Comparison of ENCODE assay signal across 9 cellular contexts in genomic region chr3:48551651-48552050, GRCh38. TPM values are rescaled to one million over a fixed set of nuclear protein-coding genes. Genes with fewer than 3 reads are reported as not detected.
"Had no signal": no experiment of that assay in that cellular context is flagged by ENCODE, and none has a peak within 500 bp of the region (broad histone marks: within the 10 kb centered on the region; RNA-seq: fewer than 3 reads in every experiment).

No MANE protein-coding gene starts in this region.

RNA-seq across cellular contexts. Expression of gene UCN2, which starts 11.9 kb away (rescaled TPM):
- total RNA-seq: lung microvascular endothelial cell, mucosa of gallbladder, occipital lobe, right cardiac atrium, sciatic nerve, subcutaneous adipose tissue, upper lobe of left lung had no signal
- polyA plus RNA-seq: immature natural killer cell; naive thymus-derived CD8-positive, alpha-beta T cell had no signal

RNA-seq across cellular contexts. Expression of gene COL7A1, which starts 43.5 kb away (rescaled TPM):
- polyA plus RNA-seq: immature natural killer cell had no signal
